25 cellular contexts compared by ENCODE assay signal in genomic region chr10:128480601-128481000, GRCh38.
"Had no signal": no experiment of that assay in that cellular context is flagged by ENCODE, and none has a peak within 500 bp of the region (broad histone marks: within the 10 kb centered on the region; RNA-seq: fewer than 3 reads in every experiment).

No MANE protein-coding gene starts in this region.

- H3K4me1 Mint-ChIP-seq: activated naive CD8-positive, alpha-beta T cell treated with anti-CD3 and anti-CD28 coated beads for 36 hours; activated T-helper 17 cell treated with anti-CD3 and anti-CD28 coated beads, Interleukin-2, amount 50 U/mL, for 72 hours had no signal

- H3K9me3 ChIP-seq: ascending aorta had no signal

- H3K27ac Mint-ChIP-seq: activated CD8-positive, alpha-beta T cell treated with anti-CD3 and anti-CD28 coated beads for 36 hours; activated naive CD8-positive, alpha-beta T cell treated with anti-CD3 and anti-CD28 coated beads for 36 hours; activated T-cell treated with anti-CD3 and anti-CD28 coated beads, Interleukin-2, amount 50 U/mL, for 72 hours; activated T-helper 17 cell treated with anti-CD3 and anti-CD28 coated beads, Interleukin-2, amount 50 U/mL, for 72 hours had no signal

- H3K27me3 Mint-ChIP-seq: activated CD8-positive, alpha-beta T cell treated with anti-CD3 and anti-CD28 coated beads for 36 hours; activated naive CD8-positive, alpha-beta T cell treated with anti-CD3 and anti-CD28 coated beads for 36 hours; activated T-helper 17 cell treated with anti-CD3 and anti-CD28 coated beads, Interleukin-2, amount 50 U/mL, for 72 hours had no signal

- H3K4me3 Mint-ChIP-seq: activated CD8-positive, alpha-beta T cell treated with anti-CD3 and anti-CD28 coated beads for 36 hours; activated naive CD8-positive, alpha-beta T cell treated with anti-CD3 and anti-CD28 coated beads for 36 hours; activated T-cell treated with anti-CD3 and anti-CD28 coated beads, Interleukin-2, amount 50 U/mL, for 72 hours; activated T-helper 17 cell treated with anti-CD3 and anti-CD28 coated beads, Interleukin-2, amount 50 U/mL, for 72 hours had no signal

- H3K9me3 Mint-ChIP-seq: activated CD8-positive, alpha-beta T cell treated with anti-CD3 and anti-CD28 coated beads for 36 hours; activated naive CD8-positive, alpha-beta T cell treated with anti-CD3 and anti-CD28 coated beads for 36 hours; activated T-cell treated with anti-CD3 and anti-CD28 coated beads, Interleukin-2, amount 50 U/mL, for 72 hours; activated T-helper 17 cell treated with anti-CD3 and anti-CD28 coated beads, Interleukin-2, amount 50 U/mL, for 72 hours had no signal

- H3K36me3 Mint-ChIP-seq: activated naive CD8-positive, alpha-beta T cell treated with anti-CD3 and anti-CD28 coated beads for 36 hours had no signal

- H3K4me1 ChIP-seq: ascending aorta had no signal

- H3K36me3 ChIP-seq: ascending aorta, cardiac muscle cell, WERI-Rb-1 had no signal

- H3K27me3 ChIP-seq: ascending aorta had no signal

- H3K4me3 ChIP-seq: ascending aorta, cardiac muscle cell had no signal

- ATAC-seq: activated CD8-positive, alpha-beta T cell treated with anti-CD3 and anti-CD28 coated beads for 36 hours; activated T-cell treated with anti-CD3 and anti-CD28 coated beads, Interleukin-2, amount 50 U/mL, for 72 hours; activated T-helper 17 cell treated with anti-CD3 and anti-CD28 coated beads, Interleukin-2, amount 50 U/mL, for 72 hours had no signal

- H3K27ac ChIP-seq: ascending aorta, cardiac muscle cell, WERI-Rb-1 had no signal

- DNase-seq: activated CD4-positive, alpha-beta T cell treated with anti-CD3 and anti-CD28 coated beads for 1 hour; activated CD4-positive, alpha-beta T cell treated with anti-CD3 and anti-CD28 coated beads for 48 hours; activated CD4-positive, CD25-positive, alpha-beta regulatory T cell; activated CD8-positive, alpha-beta T cell treated with anti-CD3 and anti-CD28 coated beads for 36 hours; activated effector memory CD4-positive, alpha-beta T cell treated with anti-CD3 and anti-CD28 coated beads, Interleukin-2, amount 50 U/mL, for 16 hours; activated naive CD4-positive, alpha-beta T cell; activated naive CD4-positive, alpha-beta T cell treated with anti-CD3 and anti-CD28 coated beads, Interleukin-2, amount 50 U/mL, for 16 hours; activated naive CD8-positive, alpha-beta T cell treated with anti-CD3 and anti-CD28 coated beads for 36 hours; activated T-cell treated with anti-CD3 and anti-CD28 coated beads, Interleukin-2, amount 50 U/mL, for 1 hour; activated T-cell treated with anti-CD3 and anti-CD28 coated beads, Interleukin-2, amount 50 U/mL, for 72 hours; amniotic stem cell; Karpas-422; KBM-7; NCI-H1417 treated with DMSO at 0.1 percent for 48 hours; NCI-H1930; NCI-H2081 treated with DMSO at 0.1 percent for 48 hours; Right ventricle myocardium superior; SW 1271; T-helper 1 cell; T-helper 2 cell; T-helper 9 cell; WERI-Rb-1 had no signal
